ENCODE assay signal across 8 cellular contexts in the genomic region with DNA sequence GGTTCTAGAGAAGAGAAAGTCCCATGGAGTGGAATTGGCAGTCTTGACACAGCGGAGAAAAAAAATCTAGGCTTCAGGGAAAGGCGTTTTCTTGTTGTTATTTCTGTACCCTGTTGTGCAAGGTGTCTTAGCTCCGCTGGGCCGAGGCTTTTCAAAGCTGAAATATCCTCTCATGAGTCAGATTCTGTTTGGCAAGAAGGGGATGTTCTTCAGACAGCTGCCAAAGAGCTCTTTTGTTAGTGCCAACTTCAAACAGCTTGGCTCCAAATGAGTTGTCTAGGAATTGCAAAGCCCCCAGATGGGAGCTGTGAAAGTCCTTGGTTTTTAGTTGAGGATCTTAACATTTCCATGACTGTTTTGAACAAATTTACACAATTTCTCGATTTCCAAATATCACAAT. TPM values are rescaled to one million over a fixed set of nuclear protein-coding genes. Genes with fewer than 3 reads are reported as not detected.
DNase-seq lines count a peak whose midpoint lies in the region; ATAC-seq and TF ChIP-seq lines count a peak whose summit lies in the region.

No MANE protein-coding gene starts in this region.

- POLR2A ChIA-PET in activated CD4-positive, alpha-beta T cell treated with anti-CD3 and anti-CD28 coated beads, Interleukin-2, amount 10 ng/mL, durations not matched to agents 7 days and 5 days (lab: Charles Lee) = no interaction called here

- CTCF ChIA-PET in activated naive CD4-positive, alpha-beta T cell treated with anti-CD3 and anti-CD28 coated beads for 36 hours (lab: Charles Lee) = interaction anchor here (1.2 to 1.7 kb wide), 2 partner anchors 43 to 67 kb away, joined by 4 read pairs; no protein-coding TSS in a partner anchor
- CTCF ChIA-PET in activated CD4-positive, alpha-beta T cell treated with anti-CD3 and anti-CD28 coated beads, Interleukin-2, amount 10 ng/mL, durations not matched to agents 7 days and 5 days (lab: Charles Lee) = interaction anchor here (0.6 to 1.4 kb wide), 2 partner anchors 18 to 478 kb away, joined by 3 read pairs; no protein-coding TSS in a partner anchor

- peaks cover 9 to 37% (median 12%) of the 10 kb centered on the region in 3 donors for H3K4me1 ChIP-seq in gastroesophageal sphincter

- peak; percentile 67 for ATAC-seq in gastroesophageal sphincter
- no peak for ATAC-seq in GM21723 (IDR thresholded peaks at IDR 0.05; ENCODE audit: unreplicated experiment)
- ATAC-seq in HG02610 (IDR thresholded peaks at IDR 0.05; ENCODE audit: unreplicated experiment) = no peak

- peak overlapping the region; percentile 54 to 70 (median 60) for H3K27ac ChIP-seq in gastroesophageal sphincter

- no peak for TF ChIP-seq POLR2A in gastroesophageal sphincter (IDR thresholded peaks at IDR 0.05)

- intact Hi-C loops in activated naive CD4-positive, alpha-beta T cell treated with anti-CD3 and anti-CD28 coated beads for 36 hours (cut with micrococcal nuclease) = no loop called here

- TF ChIP-seq EP300 in gastroesophageal sphincter (IDR thresholded peaks at IDR 0.05) = no peak

- H3K4me1 Mint-ChIP-seq in activated naive CD4-positive, alpha-beta T cell treated with anti-CD3 and anti-CD28 coated beads for 36 hours (ENCODE audit: low read depth) = peaks cover 36% of the 10 kb centered on the region
- peaks cover 35% of the 10 kb centered on the region for H3K4me1 Mint-ChIP-seq in activated CD4-positive, alpha-beta T cell treated with anti-CD3 and anti-CD28 coated beads, Interleukin-2, amount 10 ng/mL, durations not matched to agents 7 days and 5 days

- H3K27ac Mint-ChIP-seq in activated naive CD4-positive, alpha-beta T cell treated with anti-CD3 and anti-CD28 coated beads for 36 hours = no peak overlapping the region
- H3K27ac Mint-ChIP-seq in activated CD4-positive, alpha-beta T cell treated with anti-CD3 and anti-CD28 coated beads, Interleukin-2, amount 10 ng/mL, durations not matched to agents 7 days and 5 days = no peak overlapping the region

- H3K36me3 Mint-ChIP-seq in activated naive CD4-positive, alpha-beta T cell treated with anti-CD3 and anti-CD28 coated beads for 36 hours (ENCODE audit: low read depth) = peaks cover 28% of the 10 kb centered on the region
- H3K36me3 Mint-ChIP-seq in activated CD4-positive, alpha-beta T cell treated with anti-CD3 and anti-CD28 coated beads, Interleukin-2, amount 10 ng/mL, durations not matched to agents 7 days and 5 days (ENCODE audit: low read depth) = peaks cover 25% of the 10 kb centered on the region

- no peaks in the 10 kb centered on the region for H3K27me3 ChIP-seq in gastroesophageal sphincter

- peaks cover 0 to 35% of the 10 kb centered on the region in 2 donors for H3K36me3 ChIP-seq in gastroesophageal sphincter

- TF ChIP-seq CTCF in gastroesophageal sphincter (IDR thresholded peaks at IDR 0.05) = no peak

- H3K27me3 Mint-ChIP-seq in activated naive CD4-positive, alpha-beta T cell treated with anti-CD3 and anti-CD28 coated beads for 36 hours (ENCODE audit: low read depth) = no peaks in the 10 kb centered on the region
- no peaks in the 10 kb centered on the region for H3K27me3 Mint-ChIP-seq in activated CD4-positive, alpha-beta T cell treated with anti-CD3 and anti-CD28 coated beads, Interleukin-2, amount 10 ng/mL, durations not matched to agents 7 days and 5 days

- H3K4me3 Mint-ChIP-seq in activated naive CD4-positive, alpha-beta T cell treated with anti-CD3 and anti-CD28 coated beads for 36 hours = no peak overlapping the region
- H3K4me3 Mint-ChIP-seq in activated CD4-positive, alpha-beta T cell treated with anti-CD3 and anti-CD28 coated beads, Interleukin-2, amount 10 ng/mL, durations not matched to agents 7 days and 5 days = no peak overlapping the region

- DNase-seq in activated naive CD4-positive, alpha-beta T cell treated with anti-CD3 and anti-CD28 coated beads for 36 hours = peak; percentile 31
- DNase-seq in activated naive CD4-positive, alpha-beta T cell treated with anti-CD3 and anti-CD28 coated beads, Interleukin-2, amount 50 U/mL, for 16 hours = no peak
- DNase-seq in SW 1271 (lab: John Stamatoyannopoulos, UW) = peak; percentile 48 to 80
- DNase-seq in pons (ENCODE audit: low spot score) = peak; percentile 76
- no peak for DNase-seq in activated CD4-positive, alpha-beta T cell treated with anti-CD3 and anti-CD28 coated beads, Interleukin-2, amount 10 ng/mL, durations not matched to agents 7 days and 5 days

- WGBS in gastroesophageal sphincter (ENCODE audit: low coverage in 1 of 2), 2 donors = 21 to 25% methylated on average over 5 of the region's 5 CpGs

- H3K9me3 Mint-ChIP-seq in activated naive CD4-positive, alpha-beta T cell treated with anti-CD3 and anti-CD28 coated beads for 36 hours = no peaks in the 10 kb centered on the region
- H3K9me3 Mint-ChIP-seq in activated CD4-positive, alpha-beta T cell treated with anti-CD3 and anti-CD28 coated beads, Interleukin-2, amount 10 ng/mL, durations not matched to agents 7 days and 5 days = no peaks in the 10 kb centered on the region

- H3K4me3 ChIP-seq in gastroesophageal sphincter = peak overlapping the region in 1 of 2 donors; percentile 92

- H3K9me3 ChIP-seq in gastroesophageal sphincter = no peaks in the 10 kb centered on the region

RNA-seq across cellular contexts. Expression of gene CRLS1, which starts 2.3 kb away (rescaled TPM):
- 10 to 100 TPM; 30.3 to 32.4 TPM for total RNA-seq in activated naive CD4-positive, alpha-beta T cell treated with anti-CD3 and anti-CD28 coated beads for 36 hours
- total RNA-seq in gastroesophageal sphincter = 10 to 100 TPM; 28.0 to 56.5 (median 42.7) TPM
- 10 to 100 TPM; 30.0 to 30.3 TPM for total RNA-seq in activated CD4-positive, alpha-beta T cell treated with anti-CD3 and anti-CD28 coated beads, Interleukin-2, amount 10 ng/mL, durations not matched to agents 7 days and 5 days

RNA-seq across cellular contexts. Expression of gene LRRN4, which starts 45.6 kb away (rescaled TPM):
- not detected for total RNA-seq in activated naive CD4-positive, alpha-beta T cell treated with anti-CD3 and anti-CD28 coated beads for 36 hours
- not detected for total RNA-seq in gastroesophageal sphincter
- total RNA-seq in activated CD4-positive, alpha-beta T cell treated with anti-CD3 and anti-CD28 coated beads, Interleukin-2, amount 10 ng/mL, durations not matched to agents 7 days and 5 days = not detected

RNA-seq across cellular contexts. Expression of gene MCM8, which starts 57.8 kb away (rescaled TPM):
- total RNA-seq in activated naive CD4-positive, alpha-beta T cell treated with anti-CD3 and anti-CD28 coated beads for 36 hours = 10 to 100 TPM; 49.6 to 50.3 TPM
- 1 to 10 TPM; 4.6 to 7.4 (median 6.0) TPM for total RNA-seq in gastroesophageal sphincter
- total RNA-seq in activated CD4-positive, alpha-beta T cell treated with anti-CD3 and anti-CD28 coated beads, Interleukin-2, amount 10 ng/mL, durations not matched to agents 7 days and 5 days = 10 to 100 TPM; 32.1 to 32.4 TPM

RNA-seq across cellular contexts. Expression of gene TRMT6, which starts 57.9 kb away (rescaled TPM):
- 10 to 100 TPM; 11.5 to 11.8 TPM for total RNA-seq in activated naive CD4-positive, alpha-beta T cell treated with anti-CD3 and anti-CD28 coated beads for 36 hours
- 10 to 100 TPM in 3 of 4 donors, 1 to 10 TPM in 1; 9.5 to 13.6 (median 12.5) TPM for total RNA-seq in gastroesophageal sphincter
- total RNA-seq in activated CD4-positive, alpha-beta T cell treated with anti-CD3 and anti-CD28 coated beads, Interleukin-2, amount 10 ng/mL, durations not matched to agents 7 days and 5 days = 10 to 100 TPM; 15.1 to 17.8 TPM

Comparison
In these comparisons a context has a peak if more than half of its experiments do, and no peak if none do; other contexts are left out.
1. DNase-seq: peak in activated naive CD4-positive, alpha-beta T cell treated with anti-CD3 and anti-CD28 coated beads for 36 hours (single experiment), SW 1271 (2 of 2) and pons (single experiment); none in activated naive CD4-positive, alpha-beta T cell treated with anti-CD3 and anti-CD28 coated beads, Interleukin-2, amount 50 U/mL, for 16 hours (single experiment) and activated CD4-positive, alpha-beta T cell treated with anti-CD3 and anti-CD28 coated beads, Interleukin-2, amount 10 ng/mL, durations not matched to agents 7 days and 5 days (single experiment).